In the genomic region with DNA sequence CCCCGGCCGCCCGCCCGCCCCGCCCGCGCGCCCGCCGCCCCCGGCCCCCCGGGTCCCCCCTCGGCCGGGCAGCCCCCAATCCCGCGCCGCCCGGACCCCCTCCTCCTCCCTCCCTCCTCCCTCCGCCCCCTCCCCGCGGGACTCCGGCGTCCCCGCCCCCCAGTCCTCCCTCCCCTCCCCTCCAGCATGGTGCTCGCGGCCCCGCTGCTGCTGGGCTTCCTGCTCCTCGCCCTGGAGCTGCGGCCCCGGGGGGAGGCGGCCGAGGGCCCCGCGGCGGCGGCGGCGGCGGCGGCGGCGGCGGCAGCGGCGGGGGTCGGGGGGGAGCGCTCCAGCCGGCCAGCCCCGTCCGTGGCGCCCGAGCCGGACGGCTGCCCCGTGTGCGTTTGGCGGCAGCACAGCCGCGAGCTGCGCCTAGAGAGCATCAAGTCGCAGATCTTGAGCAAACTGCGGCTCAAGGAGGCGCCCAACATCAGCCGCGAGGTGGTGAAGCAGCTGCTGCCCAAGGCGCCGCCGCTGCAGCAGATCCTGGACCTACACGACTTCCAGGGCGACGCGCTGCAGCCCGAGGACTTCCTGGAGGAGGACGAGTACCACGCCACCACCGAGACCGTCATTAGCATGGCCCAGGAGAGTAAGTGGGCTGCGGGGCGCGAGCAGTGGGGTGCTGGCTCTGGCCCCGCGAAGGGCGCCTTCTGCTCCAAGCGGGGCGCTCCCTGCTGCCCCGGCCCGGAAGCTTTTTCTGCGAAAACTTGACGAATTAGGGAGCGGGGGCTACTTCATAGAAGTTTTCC, we compare ENCODE assay signal across 8 cellular contexts. TPM values are rescaled to one million over a fixed set of nuclear protein-coding genes. Genes with fewer than 3 reads are reported as not detected.
DNase-seq lines count a peak whose midpoint lies in the region; ATAC-seq, FAIRE-seq and TF ChIP-seq lines count a peak whose summit lies in the region.

No MANE protein-coding gene starts in this region.

- TF ChIP-seq POLR2A in GM18526 (IDR thresholded peaks at IDR 0.05; ENCODE audit: extremely low read depth, insufficient read length) = peak; percentile 24

- H3K4me3 ChIP-seq in AG10803 (ENCODE audit: low read length) (peak overlapping the region; percentile 74), Panc1 (ENCODE audit: low read depth in 2 of 2, low read length in 2 of 2) (peak overlapping the region; percentile 48 to 57), pancreas (peak overlapping the region; percentile 26 to 71 (median 40))

- H3K27ac ChIP-seq in Panc1 (ENCODE audit: low read length) = no peak overlapping the region
- H3K27ac ChIP-seq in pancreas = no peak overlapping the region

- no peaks in the 10 kb centered on the region for H3K9me3 ChIP-seq in Panc1 (ENCODE audit: control insufficient read depth, insufficient read depth, low read depth, low read length)
- no peaks in the 10 kb centered on the region for H3K9me3 ChIP-seq in pancreas

- no peaks in the 10 kb centered on the region for H3K27me3 ChIP-seq in Panc1 (ENCODE audit: control insufficient read depth, insufficient read depth, low read length)
- no peaks in the 10 kb centered on the region for H3K27me3 ChIP-seq in pancreas

- in situ Hi-C loops in Panc1 (cut with HindIII; ENCODE audit: low pct_unique_long_range_greater_than_20kb, low sequenced_read_pairs) = no loop called here

- BruUV-seq in Panc1 (replicated peaks; lab: Mats Ljungman, UMichigan) = no TSS peak

- TF ChIP-seq CTCF in AG10803 (conservative IDR thresholded peaks at IDR 0.05; ENCODE audit: low read length) (0 out of 2 replicates have a peak, but pooled peaks have one; percentile 5), Panc1 (IDR thresholded peaks at IDR 0.05) (peak; percentile 39; the same call in 1 of the 2 replicates), pancreas (IDR thresholded peaks at IDR 0.05) (no peak)

- H3K36me3 ChIP-seq in Panc1 (ENCODE audit: control insufficient read depth, insufficient read depth, low read length) = no peaks in the 10 kb centered on the region
- H3K36me3 ChIP-seq in pancreas = no peaks in the 10 kb centered on the region

- FAIRE-seq in pancreas (lab: Jason Lieb, UNC) = no peak

- POLR2A ChIA-PET in Panc1 (lab: Charles Lee) = interaction anchor here (0.5 kb wide), 1 partner anchor 81 kb away, joined by 3 read pairs; no protein-coding TSS in a partner anchor

- 0 to 1% methylated on average over 35 to 73 of the region's 90 CpGs for WGBS in pancreas, 2 donors

- intact Hi-C loops in Panc1 (cut with micrococcal nuclease; ENCODE audit: unreplicated experiment) (loop anchor here (10.0 kb wide), 1 partner anchor 201 kb away; no protein-coding TSS in a partner anchor), head of caudate nucleus (cut with DNase I) (loop anchor here (5.0 kb wide), 1 partner anchor 74 kb away; the partner anchor contains the start of genes ORMDL2 and SARNP), pancreas (cut with DNase I) (loop anchor here in 1 of 3 donors (10.0 kb wide), 1 partner anchor 191 kb away; the partner anchor contains the start of gene DGKA)

- ATAC-seq in HG03139 (IDR thresholded peaks at IDR 0.05; ENCODE audit: unreplicated experiment) = peak; percentile 38
- peak; percentile 80 for ATAC-seq in Panc1
- peak; percentile 42 to 60 (median 46) for ATAC-seq in pancreas

- DNase-seq in AG10803 (ENCODE audit: low read depth) = peak; percentile 66
- no peak for DNase-seq in Panc1 (ENCODE audit: low read depth, low spot score)
- DNase-seq in activated gamma-delta T cell treated with anti-CD3 and anti-CD28 coated beads, Interleukin-2, amount 50 U/mL, for 16 hours (ENCODE audit: low read depth) = peak; percentile 47
- peak in 27 of 42 donors; percentile 35 to 73 (median 51) for DNase-seq in head of caudate nucleus
- DNase-seq in pancreas = peak in 4 of 6 donors; percentile 43 to 87 (median 70)
- DNase-seq in GM19240 (ENCODE audit: insufficient read length, low spot score) = no peak

- H3K4me1 ChIP-seq in Panc1 (ENCODE audit: control insufficient read depth, insufficient read depth, low read length) (peaks cover 24% of the 10 kb centered on the region), pancreas (peaks cover 0 to 7% (median 3%) of the 10 kb centered on the region in 3 donors)

- CTCF ChIA-PET in Panc1 (lab: Charles Lee) = no interaction called here

RNA-seq across cellular contexts. Expression of gene GDF11, which starts 0.4 kb away (rescaled TPM):
- 11.8 TPM for total RNA-seq in Panc1 (2021; ENCODE audit: unreplicated experiment)
- 9.7 TPM for polyA plus RNA-seq in Panc1 (2012; ENCODE audit: insufficient read length)
- 1 to 10 TPM in 5 of 6 donors, under 1 TPM in 1; 0.91 to 3.5 (median 1.3) TPM for total RNA-seq in pancreas
- 1 to 10 TPM in 1 of 2 donors, under 1 TPM in 1; 0.99 to 1.7 TPM for polyA plus RNA-seq in pancreas

RNA-seq across cellular contexts. Expression of gene CD63, which starts 14.5 kb away (rescaled TPM):
- 879 TPM for total RNA-seq in Panc1 (2021; ENCODE audit: unreplicated experiment)
- 651 TPM for polyA plus RNA-seq in Panc1 (2012; ENCODE audit: insufficient read length)
- 100 to 1,000 TPM; 433 to 636 (median 525) TPM for total RNA-seq in pancreas
- 100 to 1,000 TPM; 625 to 717 TPM for polyA plus RNA-seq in pancreas

RNA-seq across cellular contexts. Expression of gene RDH5, which starts 23.1 kb away (rescaled TPM):
- total RNA-seq in Panc1 (2021; ENCODE audit: unreplicated experiment) = 2.8 TPM
- 1.8 TPM for polyA plus RNA-seq in Panc1 (2012; ENCODE audit: insufficient read length)
- 1 to 10 TPM; 1.3 to 4.4 (median 2.5) TPM for total RNA-seq in pancreas
- 10 to 100 TPM in 1 of 2 donors, 1 to 10 TPM in 1; 8.8 to 12.6 TPM for polyA plus RNA-seq in pancreas

RNA-seq across cellular contexts. Expression of gene BLOC1S1, which starts 27.5 kb away (rescaled TPM):
- 87.3 TPM for total RNA-seq in Panc1 (2021; ENCODE audit: unreplicated experiment)
- 118 TPM for polyA plus RNA-seq in Panc1 (2012; ENCODE audit: insufficient read length)
- 10 to 100 TPM; 32.5 to 60.6 (median 44.4) TPM for total RNA-seq in pancreas
- 100 to 1,000 TPM; 153 to 155 TPM for polyA plus RNA-seq in pancreas

RNA-seq across cellular contexts. Expression of gene ITGA7, which starts 35.6 kb away (rescaled TPM):
- total RNA-seq in Panc1 (2021; ENCODE audit: unreplicated experiment) (2.5 TPM), pancreas (10 to 100 TPM in 1 of 6 donors, 1 to 10 TPM in 5; 3.4 to 12.6 (median 7.3) TPM)
- polyA plus RNA-seq in Panc1 (2012; ENCODE audit: insufficient read length) = 1.8 TPM
- 10 to 100 TPM; 30.1 to 34.5 TPM for polyA plus RNA-seq in pancreas

Comparison
In these comparisons a context has a peak if more than half of its experiments do, and no peak if none do; other contexts are left out.
1. DNase-seq: peak in AG10803 (single experiment), activated gamma-delta T cell treated with anti-CD3 and anti-CD28 coated beads, Interleukin-2, amount 50 U/mL, for 16 hours (single experiment), head of caudate nucleus (27 of 42) and pancreas (4 of 6); none in Panc1 (single experiment) and GM19240 (single experiment).
2. CTCF ChIP-seq: peak in AG10803 (single experiment) and Panc1 (single experiment); none in pancreas (0 of 4).
3. Peak in every context shown above with its lines, with median percentiles within 50 percentile points of each other: H3K4me3 ChIP-seq and ATAC-seq.